ENCODE assay signal across 9 cellular contexts in genomic region chr3:15633766-15634588, GRCh38. TPM values are rescaled to one million over a fixed set of nuclear protein-coding genes. Genes with fewer than 3 reads are reported as not detected.
DNase-seq lines count a peak whose midpoint lies in the region; ATAC-seq and TF ChIP-seq lines count a peak whose summit lies in the region.
"Had no signal": no experiment of that assay in that cellular context is flagged by ENCODE, and none has a peak within 500 bp of the region (broad histone marks: within the 10 kb centered on the region; RNA-seq: fewer than 3 reads in every experiment).

No MANE protein-coding gene starts in this region.

- H3K27ac ChIP-seq in mammary epithelial cell (ENCODE audit: insufficient read depth, low read depth, low read length), result no peak overlapping the region
- peak overlapping the region; percentile 73 to 84 (median 78) for H3K27ac ChIP-seq in transverse colon

- peak overlapping the region; percentile 1 for H3K4me3 Mint-ChIP-seq in activated naive CD8-positive, alpha-beta T cell treated with anti-CD3 and anti-CD28 coated beads, Interleukin-2, amount 50 U/mL, for 24 hours
- no peak overlapping the region for H3K4me3 Mint-ChIP-seq in activated naive CD8-positive, alpha-beta T cell treated with anti-CD3 and anti-CD28 coated beads for 36 hours
- H3K4me3 Mint-ChIP-seq in mesothelial cell of epicardium, result no peak overlapping the region

- H3K27me3 ChIP-seq in mammary epithelial cell (ENCODE audit: insufficient read depth, low read length) (no peaks in the 10 kb centered on the region), transverse colon (no peaks in the 10 kb centered on the region)

- peaks cover 59% of the 10 kb centered on the region for H3K4me1 ChIP-seq in mammary epithelial cell (ENCODE audit: insufficient read depth, low read length)
- H3K4me1 ChIP-seq in transverse colon, result peaks cover 15 to 40% (median 19%) of the 10 kb centered on the region in 4 donors

- dilution Hi-C loops in mammary epithelial cell (cut with HindIII; ENCODE audit: low sequenced_read_pairs), result no loop called here

- no peak for DNase-seq in activated naive CD8-positive, alpha-beta T cell treated with anti-CD3 and anti-CD28 coated beads, Interleukin-2, amount 50 U/mL, for 24 hours
- no peak for DNase-seq in activated naive CD8-positive, alpha-beta T cell treated with anti-CD3 and anti-CD28 coated beads for 36 hours
- peak; percentile 23 for DNase-seq in mammary epithelial cell
- no peak for DNase-seq in mesothelial cell of epicardium (ENCODE audit: low spot score in 2 of 2, unreplicated experiment in 2 of 2)
- no peak for DNase-seq in transverse colon
- DNase-seq in left colon, result no peak
- DNase-seq in HUDEP-2 (lab: John Stamatoyannopoulos, UW; ENCODE audit: unreplicated experiment in 76 of 76), result no peak
- DNase-seq in NK-92 treated with Interleukin-12 subunit alpha and Interleukin-12 subunit beta, amount 100 ng/mL, for 24 hours (lab: John Stamatoyannopoulos, UW), result no peak
- DNase-seq: activated T-cell treated with anti-CD3 and anti-CD28 coated beads for 4 hours had no signal

- TF ChIP-seq CTCF in mammary epithelial cell (conservative IDR thresholded peaks at IDR 0.05 in 1 of 2, IDR thresholded peaks at IDR 0.05 in 1 of 2; ENCODE audit: extremely low read depth in 1 of 2, insufficient read depth in 1 of 2, low read depth in 1 of 2, low read length in 2 of 2) (no peak), mesothelial cell of epicardium (IDR thresholded peaks at IDR 0.05; ENCODE audit: unreplicated experiment) (no peak), transverse colon (IDR thresholded peaks at IDR 0.05) (no peak)

- no peaks in the 10 kb centered on the region for H3K79me2 ChIP-seq in mammary epithelial cell (ENCODE audit: insufficient read depth, low read length)

- ATAC-seq in activated naive CD8-positive, alpha-beta T cell treated with anti-CD3 and anti-CD28 coated beads, Interleukin-2, amount 50 U/mL, for 24 hours, result no peak
- no peak for ATAC-seq in left colon

- TF ChIP-seq EP300 in transverse colon (IDR thresholded peaks at IDR 0.05; ENCODE audit: low read depth), result no peak

- in situ Hi-C loops in mammary epithelial cell (cut with MboI; ENCODE audit: low sequenced_read_pairs in 2 of 2), result loop anchor here (10.0 to 25.0 kb wide), 3 partner anchors 171 to 603 kb away; no protein-coding TSS in a partner anchor
- in situ Hi-C loops in transverse colon (cut with MboI; ENCODE audit: low pct_ligation_motif_present in 1 of 4, low pct_unique_long_range_greater_than_20kb in 1 of 4, low sequenced_read_pairs in 3 of 4), result loop anchor here (5.0 to 25.0 kb wide), 4 partner anchors 171 to 628 kb away; partner anchors contain the start of genes DPH3 (in 1 of the 4) and OXNAD1 (in 1 of the 4)

- CTCF ChIA-PET in mammary epithelial cell (lab: Charles Lee; ENCODE audit: low non-redundant PET), result interaction anchor here (0.7 kb wide), 1 partner anchor 435 kb away, joined by 4 read pairs; no protein-coding TSS in a partner anchor

- H3K9me3 Mint-ChIP-seq in activated naive CD8-positive, alpha-beta T cell treated with anti-CD3 and anti-CD28 coated beads, Interleukin-2, amount 50 U/mL, for 24 hours, result no peaks in the 10 kb centered on the region
- no peaks in the 10 kb centered on the region for H3K9me3 Mint-ChIP-seq in activated naive CD8-positive, alpha-beta T cell treated with anti-CD3 and anti-CD28 coated beads for 36 hours
- H3K9me3 Mint-ChIP-seq in mesothelial cell of epicardium, result no peaks in the 10 kb centered on the region

- no peaks in the 10 kb centered on the region for H3K9me3 ChIP-seq in mammary epithelial cell (replicated peaks; ENCODE audit: insufficient read depth, low read length)
- H3K9me3 ChIP-seq in transverse colon, result no peaks in the 10 kb centered on the region

- H3K9ac ChIP-seq in mammary epithelial cell (ENCODE audit: insufficient read depth, low read length), result no peak overlapping the region

- no peak for TF ChIP-seq POLR2A in transverse colon (IDR thresholded peaks at IDR 0.05)

- H3K4me1 Mint-ChIP-seq in activated naive CD8-positive, alpha-beta T cell treated with anti-CD3 and anti-CD28 coated beads, Interleukin-2, amount 50 U/mL, for 24 hours, result peaks cover 91% of the 10 kb centered on the region
- peaks cover 56% of the 10 kb centered on the region for H3K4me1 Mint-ChIP-seq in activated naive CD8-positive, alpha-beta T cell treated with anti-CD3 and anti-CD28 coated beads for 36 hours
- H3K4me1 Mint-ChIP-seq in mesothelial cell of epicardium, result peaks cover 72% of the 10 kb centered on the region

- peaks cover 2% of the 10 kb centered on the region for H3K36me3 Mint-ChIP-seq in activated naive CD8-positive, alpha-beta T cell treated with anti-CD3 and anti-CD28 coated beads, Interleukin-2, amount 50 U/mL, for 24 hours (ENCODE audit: low read depth)
- no peaks in the 10 kb centered on the region for H3K36me3 Mint-ChIP-seq in activated naive CD8-positive, alpha-beta T cell treated with anti-CD3 and anti-CD28 coated beads for 36 hours
- no peaks in the 10 kb centered on the region for H3K36me3 Mint-ChIP-seq in mesothelial cell of epicardium

- H2AFZ ChIP-seq in mammary epithelial cell (ENCODE audit: low read depth, low read length), result peak overlapping the region; percentile 41

- no peaks in the 10 kb centered on the region for H4K20me1 ChIP-seq in mammary epithelial cell (ENCODE audit: insufficient read depth, low read length)

- H3K4me3 ChIP-seq in mammary epithelial cell (replicated peaks in 1 of 3; ENCODE audit: insufficient read depth in 1 of 3, low read depth in 2 of 3, low read length in 3 of 3) (no peak overlapping the region), transverse colon (no peak overlapping the region)

- no peak overlapping the region for H3K4me2 ChIP-seq in mammary epithelial cell (ENCODE audit: insufficient read depth, low read depth, low read length)

- no TSS peak for BruUV-seq in mammary epithelial cell (replicated peaks; lab: Mats Ljungman, UMichigan)

- H3K27ac Mint-ChIP-seq in activated naive CD8-positive, alpha-beta T cell treated with anti-CD3 and anti-CD28 coated beads, Interleukin-2, amount 50 U/mL, for 24 hours, result peak overlapping the region; percentile 85
- H3K27ac Mint-ChIP-seq in activated naive CD8-positive, alpha-beta T cell treated with anti-CD3 and anti-CD28 coated beads for 36 hours, result no peak overlapping the region
- H3K27ac Mint-ChIP-seq in mesothelial cell of epicardium, result peak overlapping the region; percentile 91

- intact Hi-C loops in mammary epithelial cell (cut with micrococcal nuclease), result loop anchor here (5.0 kb wide), 1 partner anchor 63 kb away; no protein-coding TSS in a partner anchor
- intact Hi-C loops in transverse colon (cut with DNase I; ENCODE audit: low total_unique reads), result no loop called here
- intact Hi-C loops in left colon (cut with DNase I, micrococcal nuclease), result no loop called here

- WGBS in mammary epithelial cell (ENCODE audit: low coverage, missing lambda C conversion rate), result 32% methylated on average over 3 of the region's 4 CpGs
- 46 to 55% methylated on average over 3 to 4 of the region's 4 CpGs for WGBS in transverse colon (ENCODE audit: low coverage in 1 of 2), 2 donors

- H3K36me3 ChIP-seq in mammary epithelial cell (ENCODE audit: insufficient read depth, low read length) (no peaks in the 10 kb centered on the region), transverse colon (no peaks in the 10 kb centered on the region)

- no peaks in the 10 kb centered on the region for H3K27me3 Mint-ChIP-seq in activated naive CD8-positive, alpha-beta T cell treated with anti-CD3 and anti-CD28 coated beads, Interleukin-2, amount 50 U/mL, for 24 hours
- H3K27me3 Mint-ChIP-seq in activated naive CD8-positive, alpha-beta T cell treated with anti-CD3 and anti-CD28 coated beads for 36 hours, result no peaks in the 10 kb centered on the region
- H3K27me3 Mint-ChIP-seq in mesothelial cell of epicardium (ENCODE audit: low read depth), result no peaks in the 10 kb centered on the region

RNA-seq across cellular contexts. Expression of gene BTD, which starts 32.4 kb away (rescaled TPM):
- 1 to 10 TPM; 2.2 to 2.7 TPM for total RNA-seq in activated naive CD8-positive, alpha-beta T cell treated with anti-CD3 and anti-CD28 coated beads for 36 hours
- 10 to 100 TPM in 1 of 2 donors, 1 to 10 TPM in 1; 8.0 to 21.7 TPM for total RNA-seq in mammary epithelial cell
- polyA plus RNA-seq in mammary epithelial cell, result 17.2 TPM
- 15.1 TPM for polyA minus RNA-seq in mammary epithelial cell
- 10.7 to 12.5 TPM (median 12.3 TPM) in 3 replicates for total RNA-seq in mesothelial cell of epicardium
- total RNA-seq in transverse colon, result 10 to 100 TPM; 21.3 to 49.6 (median 36.3) TPM
- total RNA-seq in left colon, result 10 to 100 TPM; 29.8 to 32.3 TPM

RNA-seq across cellular contexts. Expression of gene HACL1, which starts 32.6 kb away (rescaled TPM):
- total RNA-seq in activated naive CD8-positive, alpha-beta T cell treated with anti-CD3 and anti-CD28 coated beads for 36 hours, result 10 to 100 TPM; 23.0 to 23.3 TPM
- total RNA-seq in mammary epithelial cell (10 to 100 TPM; 17.4 to 22.5 TPM), mesothelial cell of epicardium (25.1 to 25.4 TPM (median 25.3 TPM) in 3 replicates), transverse colon (10 to 100 TPM in 3 of 4 donors, 1 to 10 TPM in 1; 7.5 to 21.3 (median 17.1) TPM), left colon (10 to 100 TPM; 12.8 to 16.5 TPM)
- polyA plus RNA-seq in mammary epithelial cell, result 23.5 TPM
- 29.6 TPM for polyA minus RNA-seq in mammary epithelial cell
